ENCODE assay signal across 32 cellular contexts in genomic region chr16:6111390-6111789, GRCh38.
"Had no signal": no experiment of that assay in that cellular context is flagged by ENCODE, and none has a peak within 500 bp of the region (broad histone marks: within the 10 kb centered on the region; RNA-seq: fewer than 3 reads in every experiment).

No MANE protein-coding gene starts in this region.

- H3K4me2 ChIP-seq: smooth muscle cell had no signal

- DNase-seq: activated CD4-positive, alpha-beta T cell treated with anti-CD3 and anti-CD28 coated beads for 4 hours; activated CD4-positive, alpha-beta T cell treated with anti-CD3 and anti-CD28 coated beads, Interleukin-2, amount 50 U/mL, for 48 hours; activated CD4-positive, CD25-positive, alpha-beta regulatory T cell; activated CD8-positive, alpha-beta memory T cell treated with anti-CD3 and anti-CD28 coated beads for 24 hours; activated effector memory CD4-positive, alpha-beta T cell treated with Interleukin-2 at 50 U/mL for 16 hours; activated naive CD4-positive, alpha-beta T cell treated with Interleukin-2 at 50 U/mL for 16 hours; adrenal gland; aorta; dermis blood vessel endothelial cell; effector CD4-positive, alpha-beta T cell; foreskin melanocyte; heart right ventricle; left lung; lower lobe of right lung; mesenchymal stem cell; naive thymus-derived CD8-positive, alpha-beta T cell; occipital lobe; psoas muscle; stimulated activated CD4-positive, alpha-beta T cell treated with anti-CD3 and anti-CD28 coated beads, Interleukin-1b, Interleukin-23, amount 100 ng/mL, for 48 hours; stimulated activated naive B cell treated with anti-CD40 and anti-IgM and Interleukin-4, amounts not matched to agents 10 μg/mL and 1 μg/mL and 100 μg/mL, for 72 hours; stomach; thyroid gland; upper lobe of left lung had no signal

- H3K27me3 ChIP-seq: adrenal gland, esophagus muscularis mucosa, heart right ventricle, left lung, right atrium auricular region, stomach, thyroid gland, upper lobe of left lung had no signal

- H3K4me1 ChIP-seq: adrenal gland, esophagus muscularis mucosa, heart right ventricle, left lung, lower lobe of right lung, parathyroid adenoma, psoas muscle, right atrium auricular region, stomach, thyroid gland, upper lobe of left lung had no signal

- H2AFZ ChIP-seq: parathyroid adenoma had no signal

- H3K4me3 Mint-ChIP-seq: activated naive CD8-positive, alpha-beta T cell; central memory CD8-positive, alpha-beta T cell; naive thymus-derived CD8-positive, alpha-beta T cell; neural crest cell; stimulated activated naive B cell treated with anti-CD40 and anti-IgM and Interleukin-4, amounts not matched to agents 10 μg/mL and 1 μg/mL and 100 μg/mL, for 72 hours; T-helper 2 cell treated with Interferon-gamma antibody and Interleukin-4, amounts not matched to agents 5 μg/mL and 100 μg/mL, for 36 hours had no signal

- H3K27ac Mint-ChIP-seq: activated naive CD8-positive, alpha-beta T cell; naive thymus-derived CD8-positive, alpha-beta T cell; stimulated activated naive B cell treated with anti-CD40 and anti-IgM and Interleukin-4, amounts not matched to agents 10 μg/mL and 1 μg/mL and 100 μg/mL, for 72 hours; T-helper 2 cell treated with Interferon-gamma antibody and Interleukin-4, amounts not matched to agents 5 μg/mL and 100 μg/mL, for 36 hours had no signal

- H3K79me2 ChIP-seq: parathyroid adenoma had no signal

- H3K36me3 Mint-ChIP-seq: activated naive CD8-positive, alpha-beta T cell; naive thymus-derived CD8-positive, alpha-beta T cell; stimulated activated naive B cell treated with anti-CD40 and anti-IgM and Interleukin-4, amounts not matched to agents 10 μg/mL and 1 μg/mL and 100 μg/mL, for 72 hours had no signal

- H3K27ac ChIP-seq: adrenal gland, esophagus muscularis mucosa, heart right ventricle, left lung, lower lobe of right lung, parathyroid adenoma, psoas muscle, right atrium auricular region, stomach, thyroid gland, upper lobe of left lung had no signal

- H3K27me3 Mint-ChIP-seq: activated naive CD8-positive, alpha-beta T cell; central memory CD8-positive, alpha-beta T cell; stimulated activated naive B cell treated with anti-CD40 and anti-IgM and Interleukin-4, amounts not matched to agents 10 μg/mL and 1 μg/mL and 100 μg/mL, for 72 hours had no signal

- FAIRE-seq: bronchial epithelial cell had no signal

- H3K4me3 ChIP-seq: adrenal gland, esophagus muscularis mucosa, heart right ventricle, left lung, lower lobe of right lung, psoas muscle, right atrium auricular region, smooth muscle cell, stomach, thyroid gland, upper lobe of left lung had no signal

- H3K4me1 Mint-ChIP-seq: central memory CD8-positive, alpha-beta T cell; naive thymus-derived CD8-positive, alpha-beta T cell; neural crest cell; stimulated activated naive B cell treated with anti-CD40 and anti-IgM and Interleukin-4, amounts not matched to agents 10 μg/mL and 1 μg/mL and 100 μg/mL, for 72 hours had no signal

- H3K9me3 ChIP-seq: adrenal gland, left lung, lower lobe of right lung, psoas muscle, right atrium auricular region, thyroid gland, upper lobe of left lung had no signal

- H3K9ac ChIP-seq: parathyroid adenoma had no signal

- H3K36me3 ChIP-seq: adrenal gland, esophagus muscularis mucosa, heart right ventricle, left lung, lower lobe of right lung, right atrium auricular region, stomach, thyroid gland, upper lobe of left lung had no signal
